ENCODE assay signal across 21 cellular contexts in genomic region chr5:16625116-16625515, GRCh38. TPM values are rescaled to one million over a fixed set of nuclear protein-coding genes. Genes with fewer than 3 reads are reported as not detected.
DNase-seq lines count a peak whose midpoint lies in the region; ATAC-seq and TF ChIP-seq lines count a peak whose summit lies in the region.
"Had no signal": no experiment of that assay in that cellular context is flagged by ENCODE, and none has a peak within 500 bp of the region (broad histone marks: within the 10 kb centered on the region; RNA-seq: fewer than 3 reads in every experiment).

No MANE protein-coding gene starts in this region.

- ATAC-seq in right cardiac atrium: peak; percentile 78
- no peak for ATAC-seq in GM18873 (IDR thresholded peaks at IDR 0.05; ENCODE audit: low FRiP score, unreplicated experiment)
- ATAC-seq: body of pancreas, left lobe of liver had no signal

- H3K4me2 ChIP-seq in BLaER1: peak overlapping the region; percentile 16

- H3K27me3 ChIP-seq in BLaER1 (no peaks in the 10 kb centered on the region), right cardiac atrium (ENCODE audit: control insufficient read depth, insufficient read depth) (no peaks in the 10 kb centered on the region), uterus (no peaks in the 10 kb centered on the region)
- H3K27me3 ChIP-seq: body of pancreas, colonic mucosa, testis had no signal

- WGBS in right cardiac atrium: 21% methylated on average over 2 of the region's 2 CpGs

- H3K9me3 ChIP-seq in BLaER1 (0 out of 2 replicates have a peak, but pooled peaks cover 7% of the 10 kb centered on the region), KOPT-K1 (ENCODE audit: insufficient read depth, low read length, poor library complexity, severe bottlenecking) (no peaks in the 10 kb centered on the region), right cardiac atrium (ENCODE audit: control insufficient read depth, low read length) (no peaks in the 10 kb centered on the region), uterus (no peaks in the 10 kb centered on the region)
- H3K9me3 ChIP-seq: body of pancreas, colonic mucosa, testis had no signal

- peak; percentile 67 for DNase-seq in SKM-1 (lab: John Stamatoyannopoulos, UW; ENCODE audit: unreplicated experiment)
- no peak for DNase-seq in right cardiac atrium
- no peak for DNase-seq in NCI-H510A treated with DMSO at 0.1 percent for 48 hours (lab: John Stamatoyannopoulos, UW)
- DNase-seq in NCI-H2081 (lab: John Stamatoyannopoulos, UW): no peak
- no peak for DNase-seq in uterus
- DNase-seq: activated CD4-positive, alpha-beta T cell treated with anti-CD3 and anti-CD28 coated beads, Interleukin-2, amount 50 U/mL, for 4 hours; activated naive CD8-positive, alpha-beta T cell treated with anti-CD3 and anti-CD28 coated beads, Interleukin-2, amount 10 ng/mL, durations not matched to agents 7 days and 5 days; activated T-cell treated with anti-CD3 and anti-CD28 coated beads, Interleukin-2, amount 50 U/mL, for 24 hours; body of pancreas; colonic mucosa; COR-L47; endodermal cell; GOT3; NCI-H1436 treated with DMSO at 0.1 percent for 48 hours; RPMI8226; testis had no signal

- H3K4me3 ChIP-seq in BLaER1 (no peak overlapping the region), right cardiac atrium (ENCODE audit: low read length) (peak overlapping the region; percentile 47), uterus (no peak overlapping the region)
- H3K4me3 ChIP-seq: body of pancreas, colonic mucosa, testis had no signal

- intact Hi-C loops in right cardiac atrium (cut with DNase I) (loop anchor here in 1 of 4 donors (10.0 kb wide), 1 partner anchor 120 kb away; no protein-coding TSS in a partner anchor), uterus (cut with DNase I; ENCODE audit: low total_unique reads) (no loop called here)

- no peak overlapping the region for H3K9ac ChIP-seq in BLaER1

- TF ChIP-seq POLR2A in uterus (IDR thresholded peaks at IDR 0.05): no peak

- H3K4me1 ChIP-seq in BLaER1: peaks cover 45% of the 10 kb centered on the region
- H3K4me1 ChIP-seq in right cardiac atrium (ENCODE audit: control insufficient read depth, insufficient read depth, low read length): no peaks in the 10 kb centered on the region
- H3K4me1 ChIP-seq in uterus: no peaks in the 10 kb centered on the region
- H3K4me1 ChIP-seq: body of pancreas, colonic mucosa, testis had no signal

- no peak overlapping the region for H3K27ac ChIP-seq in BLaER1
- peak overlapping the region; percentile 87 for H3K27ac ChIP-seq in KOPT-K1 (ENCODE audit: low read depth, low read length, poor library complexity, severe bottlenecking)
- peak overlapping the region; percentile 96 for H3K27ac ChIP-seq in right cardiac atrium (ENCODE audit: low read length)
- H3K27ac ChIP-seq in uterus: no peak overlapping the region
- H3K27ac ChIP-seq: body of pancreas, colonic mucosa, testis had no signal

- H3K36me3 ChIP-seq in BLaER1 (no peaks in the 10 kb centered on the region), KOPT-K1 (ENCODE audit: insufficient read depth, low read length) (no peaks in the 10 kb centered on the region), uterus (no peaks in the 10 kb centered on the region)
- H3K36me3 ChIP-seq: colonic mucosa had no signal

- no peaks in the 10 kb centered on the region for H4K20me1 ChIP-seq in BLaER1

- no peak for TF ChIP-seq CTCF in uterus (IDR thresholded peaks at IDR 0.05)

RNA-seq across cellular contexts. Expression of gene RETREG1, which starts 8.3 kb away (rescaled TPM):
- total RNA-seq in right cardiac atrium (100 to 1,000 TPM; 123 to 209 (median 152) TPM), uterus (10 to 100 TPM in 1 of 4 donors, 1 to 10 TPM in 2, under 1 TPM in 1; 0.51 to 12.5 (median 4.5) TPM)
- 114 TPM for polyA plus RNA-seq in right cardiac atrium
- total RNA-seq: glomerular endothelial cell had no signal

Comparison
In these comparisons a context has a peak if more than half of its experiments do, and no peak if none do; other contexts are left out.
1. H3K27ac ChIP-seq: peak in KOPT-K1 (single experiment) and right cardiac atrium (single experiment); none in BLaER1 (single experiment) and uterus (0 of 2).
2. RNA of gene RETREG1, which starts 8.3 kb away (total RNA-seq): 123 to 209 TPM in right cardiac atrium; 0.51 to 12.5 TPM in uterus; every median in the first group is over 4 times any median in the second.